Comparison of ENCODE assay signal across 8 cellular contexts in the genomic region with DNA sequence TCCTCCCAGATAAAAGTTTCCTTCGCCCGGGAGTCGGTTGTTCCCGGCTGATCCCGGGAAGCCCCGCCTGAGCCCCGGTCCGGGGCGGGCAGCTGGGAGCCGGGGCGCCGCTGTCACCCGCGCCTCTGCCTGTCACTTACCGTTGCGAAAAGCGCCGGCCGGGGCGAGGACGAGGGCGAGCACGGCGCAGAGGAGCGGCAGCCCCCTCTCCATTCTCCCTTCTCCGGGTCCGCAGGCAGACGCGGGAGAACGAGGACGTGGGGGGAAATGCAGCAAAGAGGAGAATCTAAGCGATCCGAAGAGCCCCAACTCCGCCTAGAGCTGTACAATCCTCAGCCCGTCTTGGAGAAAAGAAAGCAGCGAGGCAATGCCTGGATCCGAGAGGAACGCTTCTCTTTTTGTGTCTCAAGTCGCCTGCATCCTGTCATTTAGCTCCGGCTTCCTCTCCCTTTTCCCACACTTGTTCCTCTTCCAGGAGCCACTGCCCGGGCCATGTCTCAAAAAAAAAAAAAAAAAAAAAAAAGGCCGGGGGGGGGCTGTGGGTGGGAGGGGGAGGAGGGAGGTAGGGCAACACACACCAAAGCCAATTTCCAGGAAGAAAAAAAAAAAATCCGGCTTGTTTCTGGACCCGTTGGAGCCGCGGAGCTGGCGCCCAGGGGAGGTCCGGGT. TPM values are rescaled to one million over a fixed set of nuclear protein-coding genes. Genes with fewer than 3 reads are reported as not detected.
A peak's percentile ranks its signal among the peaks of the same experiment; 100 is the strongest.
DNase-seq lines count a peak whose midpoint lies in the region; ATAC-seq, FAIRE-seq and TF ChIP-seq lines count a peak whose summit lies in the region.

A gene (minus strand): TSS at position 498 of the 669 bp plus-strand sequence. CDS start 285 bp downstream, at position 213.

- H2AFZ ChIP-seq in astrocyte (ENCODE audit: low read depth, low read length), result peak within 1 kb of the TSS; percentile 68
- peak within 1 kb of the TSS; percentile 73 for H2AFZ ChIP-seq in hepatocyte

- no peaks in the 10 kb centered on the region for H3K9me3 Mint-ChIP-seq in astrocyte (ENCODE audit: unreplicated experiment)

- no peaks in the 10 kb centered on the region for H3K9me3 ChIP-seq in astrocyte (ENCODE audit: insufficient read depth, low read depth, low read length)
- H3K9me3 ChIP-seq in hepatocyte (ENCODE audit: low read depth), result no peaks in the 10 kb centered on the region

- no peak for TF ChIP-seq POLR2A in NB4 (IDR thresholded peaks at IDR 0.05; ENCODE audit: extremely low read depth, insufficient read length)

- peaks cover 67% of the 10 kb centered on the region for H3K79me2 ChIP-seq in astrocyte (ENCODE audit: insufficient read depth, low read length)
- H3K79me2 ChIP-seq in hepatocyte, result peaks cover 51% of the 10 kb centered on the region

- peak within 1 kb of the TSS; percentile 87 for H3K27ac ChIP-seq in astrocyte (ENCODE audit: low read depth, low read length)
- peak within 1 kb of the TSS; percentile 93 for H3K27ac ChIP-seq in hepatocyte
- H3K27ac ChIP-seq in rectal smooth muscle tissue (ENCODE audit: low read depth, low read length), result peak within 1 kb of the TSS; percentile 83

- peaks cover 5% of the 10 kb centered on the region for H3K27me3 Mint-ChIP-seq in astrocyte (ENCODE audit: low read depth, unreplicated experiment)

- DNase-seq in SKM-1 treated with dmso at 0.1 percent for 144 hours (lab: John Stamatoyannopoulos, UW; ENCODE audit: unreplicated experiment) (peak; percentile 6), SKM-1 (lab: John Stamatoyannopoulos, UW; ENCODE audit: unreplicated experiment) (no peak), NB4 (ENCODE audit: low read depth) (peak; percentile 43), astrocyte (ENCODE audit: low read depth) (no peak), hepatocyte (ENCODE audit: low spot score) (peak; percentile 47)

- peak within 1 kb of the TSS; percentile 87 for H3K27ac Mint-ChIP-seq in astrocyte (ENCODE audit: unreplicated experiment)

- H3K36me3 Mint-ChIP-seq in astrocyte (ENCODE audit: low read depth, unreplicated experiment), result peaks cover under 1% of the 10 kb centered on the region

- no peak for TF ChIP-seq CTCF in NB4 (IDR thresholded peaks at IDR 0.05; ENCODE audit: low read depth, low read length)
- TF ChIP-seq CTCF in astrocyte (IDR thresholded peaks at IDR 0.05; ENCODE audit: insufficient read depth, low read depth, low read length), result no peak
- no peak for TF ChIP-seq CTCF in hepatocyte (IDR thresholded peaks at IDR 0.05; ENCODE audit: poor library complexity)

- ATAC-seq in GM18502 (IDR thresholded peaks at IDR 0.05; ENCODE audit: poor library complexity, unreplicated experiment) (no peak), HG03457 (IDR thresholded peaks at IDR 0.05; ENCODE audit: unreplicated experiment) (no peak)

- H4K20me1 ChIP-seq in astrocyte (ENCODE audit: insufficient read depth, low read length), result peaks cover 13% of the 10 kb centered on the region
- no peaks in the 10 kb centered on the region for H4K20me1 ChIP-seq in hepatocyte (ENCODE audit: insufficient read depth, poor library complexity, severe bottlenecking)

- no peak for FAIRE-seq in astrocyte (lab: Jason Lieb, UNC)

- H3K4me2 ChIP-seq in astrocyte (ENCODE audit: low read length) (peak within 1 kb of the TSS; percentile 86), hepatocyte (peak within 1 kb of the TSS; percentile 99)

- H3K9ac ChIP-seq in astrocyte (ENCODE audit: low read length) (peak within 1 kb of the TSS; percentile 91), rectal smooth muscle tissue (ENCODE audit: low read length) (peak within 1 kb of the TSS; percentile 50)

- H3K4me1 ChIP-seq in astrocyte (ENCODE audit: insufficient read depth, low read length), result peaks cover 26% of the 10 kb centered on the region
- peaks cover 19% of the 10 kb centered on the region for H3K4me1 ChIP-seq in hepatocyte (ENCODE audit: insufficient read depth)
- H3K4me1 ChIP-seq in rectal smooth muscle tissue (ENCODE audit: control insufficient read depth, insufficient read depth, low read length), result peaks cover 4% of the 10 kb centered on the region

- H3K36me3 ChIP-seq in astrocyte (ENCODE audit: insufficient read depth, low read length) (peaks cover 8% of the 10 kb centered on the region), hepatocyte (replicated peaks; ENCODE audit: insufficient read depth, low read depth) (no peaks in the 10 kb centered on the region), rectal smooth muscle tissue (ENCODE audit: control insufficient read depth, insufficient read depth, low read length) (no peaks in the 10 kb centered on the region)

- H3K4me3 Mint-ChIP-seq in astrocyte (ENCODE audit: unreplicated experiment), result peak within 1 kb of the TSS; percentile 99

- no peaks in the 10 kb centered on the region for H3K9me2 ChIP-seq in hepatocyte (replicated peaks; ENCODE audit: insufficient read depth)

- H3K4me3 ChIP-seq in NB4 (ENCODE audit: low read depth, low read length), result peak within 1 kb of the TSS; percentile 63
- H3K4me3 ChIP-seq in astrocyte (ENCODE audit: insufficient read depth, low read depth, low read length), result peak within 1 kb of the TSS; percentile 93
- peak within 1 kb of the TSS; percentile 92 for H3K4me3 ChIP-seq in hepatocyte
- peak within 1 kb of the TSS; percentile 83 for H3K4me3 ChIP-seq in rectal smooth muscle tissue (ENCODE audit: low read length)

- WGBS in hepatocyte (ENCODE audit: low lambda C conversion rate, missing lambda C conversion rate), result 1% methylated on average over 41 of the region's 48 CpGs

- no peaks in the 10 kb centered on the region for H3K27me3 ChIP-seq in astrocyte (ENCODE audit: insufficient read depth, low read length)
- H3K27me3 ChIP-seq in hepatocyte, result no peaks in the 10 kb centered on the region
- H3K27me3 ChIP-seq in rectal smooth muscle tissue (ENCODE audit: control insufficient read depth, insufficient read depth, low read length), result no peaks in the 10 kb centered on the region

- peaks cover 20% of the 10 kb centered on the region for H3K4me1 Mint-ChIP-seq in astrocyte (ENCODE audit: low read depth, unreplicated experiment)

RNA-seq across cellular contexts. Expression of the gene that starts here (rescaled TPM):
- total RNA-seq in astrocyte (59.4 and 73.5 TPM in 2 replicates), hepatocyte (44.5 and 46.9 TPM in 2 replicates)
- polyA plus RNA-seq in hepatocyte, result 32.2 and 35.3 TPM in 2 replicates

Comparison
In these comparisons a context has a peak if more than half of its experiments do, and no peak if none do; other contexts are left out.
1. DNase-seq: peak in SKM-1 treated with dmso at 0.1 percent for 144 hours (single experiment), NB4 (single experiment) and hepatocyte (single experiment); none in SKM-1 (single experiment) and astrocyte (single experiment).
2. Peak in every context shown above with its lines, with median percentiles within 50 percentile points of each other: H3K4me3 ChIP-seq and H3K27ac ChIP-seq.